21 cellular contexts compared by ENCODE assay signal in genomic region chr4:134905061-134905460, GRCh38.
A peak's percentile ranks its signal among the peaks of the same experiment; 100 is the strongest.
DNase-seq lines count a peak whose midpoint lies in the region; ATAC-seq and TF ChIP-seq lines count a peak whose summit lies in the region.
"Had no signal": no experiment of that assay in that cellular context is flagged by ENCODE, and none has a peak within 500 bp of the region (broad histone marks: within the 10 kb centered on the region; RNA-seq: fewer than 3 reads in every experiment).

No MANE protein-coding gene starts in this region.

- H2AFZ ChIP-seq in GM23338 (no peak overlapping the region), neural progenitor cell (replicated peaks) (no peak overlapping the region)

- H3K36me3 ChIP-seq in GM23338 (ENCODE audit: insufficient read depth) = no peaks in the 10 kb centered on the region
- H3K36me3 ChIP-seq in neural progenitor cell = no peaks in the 10 kb centered on the region
- H3K36me3 ChIP-seq: BLaER1 treated with 17β-estradiol and CSF1 and Interleukin-3, amounts not matched to agents 10 nM and 100 nM; Peyer's patch had no signal

- H3K4me3 ChIP-seq in GM23338 (no peak overlapping the region), neural progenitor cell (no peak overlapping the region)
- H3K4me3 ChIP-seq: BLaER1 treated with 17β-estradiol and CSF1 and Interleukin-3, amounts not matched to agents 10 nM and 100 nM; Peyer's patch had no signal

- no peaks in the 10 kb centered on the region for H3K79me2 ChIP-seq in GM23338 (replicated peaks; ENCODE audit: insufficient read depth)
- H3K79me2 ChIP-seq in neural progenitor cell (ENCODE audit: low read depth) = no peaks in the 10 kb centered on the region

- no peak for TF ChIP-seq EP300 in Ishikawa (IDR thresholded peaks at IDR 0.05; ENCODE audit: borderline replicate concordance)

- no peak for DNase-seq in GM23338 (ENCODE audit: low spot score)
- no peak for DNase-seq in chondrocyte (ENCODE audit: low spot score)
- DNase-seq in neural progenitor cell (ENCODE audit: low spot score) = no peak
- no peak for DNase-seq in ACHN
- no peak for DNase-seq in NCI-H128 (lab: John Stamatoyannopoulos, UW; ENCODE audit: unreplicated experiment)
- no peak for DNase-seq in NCI-H345 treated with DMSO at 0.1 percent for 48 hours (lab: John Stamatoyannopoulos, UW; ENCODE audit: unreplicated experiment)
- DNase-seq: CD8-positive, alpha-beta T cell; EL; GF-D8; H7; KG1; NCI-H1092; NCI-H1436 treated with DMSO at 0.1 percent for 48 hours; NCI-H2029 treated with DMSO at 0.1 percent for 48 hours; NCI-H2171; NCI-H345; NCI-H526 treated with DMSO at 0.1 percent for 48 hours; Peyer's patch had no signal

- H4K20me1 ChIP-seq in GM23338 (replicated peaks; ENCODE audit: insufficient read depth) (no peaks in the 10 kb centered on the region), neural progenitor cell (ENCODE audit: low read depth) (no peaks in the 10 kb centered on the region)
- H4K20me1 ChIP-seq: BLaER1 treated with 17β-estradiol and CSF1 and Interleukin-3, amounts not matched to agents 10 nM and 100 nM had no signal

- no peaks in the 10 kb centered on the region for H3K27me3 ChIP-seq in GM23338 (ENCODE audit: insufficient read depth)
- no peaks in the 10 kb centered on the region for H3K27me3 ChIP-seq in neural progenitor cell
- H3K27me3 ChIP-seq: BLaER1 treated with 17β-estradiol and CSF1 and Interleukin-3, amounts not matched to agents 10 nM and 100 nM; Peyer's patch had no signal

- no peaks in the 10 kb centered on the region for H3K9me3 ChIP-seq in neural progenitor cell (ENCODE audit: low read depth)
- H3K9me3 ChIP-seq: BLaER1 treated with 17β-estradiol and CSF1 and Interleukin-3, amounts not matched to agents 10 nM and 100 nM; Peyer's patch had no signal

- H3K9me3 Mint-ChIP-seq in GM23338 (no peaks in the 10 kb centered on the region; the same call in 2 of the 3 replicates), chondrocyte (ENCODE audit: low read depth) (no peaks in the 10 kb centered on the region), neural progenitor cell (no peaks in the 10 kb centered on the region)

- H3K9ac ChIP-seq in neural progenitor cell = no peak overlapping the region
- H3K9ac ChIP-seq: BLaER1 treated with 17β-estradiol and CSF1 and Interleukin-3, amounts not matched to agents 10 nM and 100 nM had no signal

- H3K27ac ChIP-seq in GM23338 (ENCODE audit: low read depth) (no peak overlapping the region), neural progenitor cell (no peak overlapping the region)
- H3K27ac ChIP-seq: BLaER1 treated with 17β-estradiol and CSF1 and Interleukin-3, amounts not matched to agents 10 nM and 100 nM; Peyer's patch had no signal

- H3K4me3 Mint-ChIP-seq in GM23338 (no peak overlapping the region), chondrocyte (ENCODE audit: unreplicated experiment) (no peak overlapping the region), neural progenitor cell (no peak overlapping the region)
- H3K4me3 Mint-ChIP-seq: CD8-positive, alpha-beta T cell had no signal

- H3K27ac Mint-ChIP-seq in GM23338 (no peak overlapping the region), chondrocyte (ENCODE audit: unreplicated experiment) (no peak overlapping the region), neural progenitor cell (no peak overlapping the region)
- H3K27ac Mint-ChIP-seq: CD8-positive, alpha-beta T cell had no signal

- H3K9me2 ChIP-seq in GM23338 (ENCODE audit: insufficient read depth) = no peaks in the 10 kb centered on the region

- H3F3A ChIP-seq in GM23338 (replicated peaks; ENCODE audit: low read depth) (no peaks in the 10 kb centered on the region), neural progenitor cell (ENCODE audit: low read depth) (no peaks in the 10 kb centered on the region)

- H3K4me1 ChIP-seq in GM23338 (ENCODE audit: insufficient read depth) (peaks cover 9% of the 10 kb centered on the region), neural progenitor cell (no peaks in the 10 kb centered on the region)
- H3K4me1 ChIP-seq: BLaER1 treated with 17β-estradiol and CSF1 and Interleukin-3, amounts not matched to agents 10 nM and 100 nM; Peyer's patch had no signal

- in situ Hi-C loops in ACHN (cut with HindIII; ENCODE audit: low pct_ligation_motif_present, low pct_unique_long_range_greater_than_20kb, low sequenced_read_pairs) = no loop called here

- TF ChIP-seq CTCF in GM23338 (conservative IDR thresholded peaks at IDR 0.05; ENCODE audit: low read depth in 2 of 2) (peak; percentile 33 to 64), chondrocyte (IDR thresholded peaks at IDR 0.05) (peak; percentile 23), neural progenitor cell (IDR thresholded peaks at IDR 0.05) (peak; percentile 5)

- H3K4me2 ChIP-seq in GM23338 = no peak overlapping the region
- no peak overlapping the region for H3K4me2 ChIP-seq in neural progenitor cell
- H3K4me2 ChIP-seq: BLaER1 treated with 17β-estradiol and CSF1 and Interleukin-3, amounts not matched to agents 10 nM and 100 nM had no signal

- no peaks in the 10 kb centered on the region for H3K27me3 Mint-ChIP-seq in GM23338 (ENCODE audit: insufficient read depth, low read depth, poor library complexity)
- H3K27me3 Mint-ChIP-seq in chondrocyte (ENCODE audit: low read depth) = no peaks in the 10 kb centered on the region
- H3K27me3 Mint-ChIP-seq in neural progenitor cell (ENCODE audit: insufficient read depth, low read depth) = no peaks in the 10 kb centered on the region

- H3K36me3 Mint-ChIP-seq in GM23338 (ENCODE audit: low read depth) (no peaks in the 10 kb centered on the region), chondrocyte (ENCODE audit: low read depth) (no peaks in the 10 kb centered on the region), neural progenitor cell (no peaks in the 10 kb centered on the region)
- H3K36me3 Mint-ChIP-seq: CD8-positive, alpha-beta T cell had no signal

- ATAC-seq in GM23338 = no peak
- ATAC-seq: CD8-positive, alpha-beta T cell; SK-N-SH treated with all-trans-retinoic acid at 6 μM for 48 hours had no signal

- peak; percentile 16; the same call in 1 of the 2 replicates for TF ChIP-seq RAD21 in Ishikawa (IDR thresholded peaks at IDR 0.05; ENCODE audit: low read depth)

- H3K4me1 Mint-ChIP-seq in GM23338 (peaks cover 14% of the 10 kb centered on the region), chondrocyte (ENCODE audit: low read depth) (no peaks in the 10 kb centered on the region), neural progenitor cell (peaks cover 6% of the 10 kb centered on the region)

TF ChIP-seq in GM23338, 12 proteins besides CTCF, POLR2A, EP300 and RAD21 (continues in another document):
- TF ChIP-seq ZNF331 (CRISPR knock-in tag; IDR thresholded peaks at IDR 0.05; ENCODE audit: low read depth) (no peak), EZH2 (IDR thresholded peaks at IDR 0.05; ENCODE audit: low read depth, unreplicated experiment) (no peak), REST (IDR thresholded peaks at IDR 0.05; ENCODE audit: unreplicated experiment) (no peak)

TF ChIP-seq in Ishikawa, 13 proteins besides CTCF, POLR2A, EP300 and RAD21:
- no peak for TF ChIP-seq FOXM1 (IDR thresholded peaks at IDR 0.05; ENCODE audit: borderline replicate concordance, low read depth)
- TF ChIP-seq TCF12 (IDR thresholded peaks at IDR 0.05; ENCODE audit: low read depth) = no peak
- no peak for TF ChIP-seq CEBPB (IDR thresholded peaks at IDR 0.05)
- TF ChIP-seq TEAD4 (IDR thresholded peaks at IDR 0.05) = no peak
- no peak for TF ChIP-seq USF1 (IDR thresholded peaks at IDR 0.05)
- no peak for TF ChIP-seq TAF1 (IDR thresholded peaks at IDR 0.05; ENCODE audit: low read depth)
- TF ChIP-seq, protein P1, sequence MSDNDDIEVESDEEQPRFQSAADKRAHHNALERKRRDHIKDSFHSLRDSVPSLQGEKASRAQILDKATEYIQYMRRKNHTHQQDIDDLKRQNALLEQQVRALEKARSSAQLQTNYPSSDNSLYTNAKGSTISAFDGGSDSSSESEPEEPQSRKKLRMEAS (IDR thresholded peaks at IDR 0.05) = no peak
